Comparison of ENCODE assay signal across 19 cellular contexts in genomic region chr2:134229540-134229939, GRCh38. TPM values are rescaled to one million over a fixed set of nuclear protein-coding genes. Genes with fewer than 3 reads are reported as not detected.
DNase-seq lines count a peak whose midpoint lies in the region; ATAC-seq and TF ChIP-seq lines count a peak whose summit lies in the region.
"Had no signal": no experiment of that assay in that cellular context is flagged by ENCODE, and none has a peak within 500 bp of the region (broad histone marks: within the 10 kb centered on the region; RNA-seq: fewer than 3 reads in every experiment).

No MANE protein-coding gene starts in this region.

- no peaks in the 10 kb centered on the region for H3K27me3 Mint-ChIP-seq in activated CD4-positive, alpha-beta memory T cell treated with anti-CD3 and anti-CD28 coated beads for 36 hours
- H3K27me3 Mint-ChIP-seq in activated CD4-positive, alpha-beta memory T cell treated with anti-CD3 and anti-CD28 coated beads, Interleukin-2, amount 10 ng/mL, durations not matched to agents 7 days and 5 days = no peaks in the 10 kb centered on the region
- no peaks in the 10 kb centered on the region for H3K27me3 Mint-ChIP-seq in CD4-positive, CD25-positive, alpha-beta regulatory T cell
- H3K27me3 Mint-ChIP-seq in T-helper 17 cell (no peaks in the 10 kb centered on the region), memory B cell (no peaks in the 10 kb centered on the region)

- H3K4me3 ChIP-seq in CD4-positive, CD25-positive, alpha-beta regulatory T cell (ENCODE audit: low read depth, low read length) = no peak overlapping the region
- no peak overlapping the region for H3K4me3 ChIP-seq in body of pancreas
- H3K4me3 ChIP-seq: GM23248 had no signal

- H3K36me3 ChIP-seq in CD4-positive, CD25-positive, alpha-beta regulatory T cell (ENCODE audit: control insufficient read depth, insufficient read depth, low read length) = no peaks in the 10 kb centered on the region
- H3K36me3 ChIP-seq in body of pancreas (replicated peaks in 1 of 2; ENCODE audit: insufficient read depth in 1 of 2, low read depth in 2 of 2) = no peaks in the 10 kb centered on the region

- no peak for DNase-seq in activated CD4-positive, alpha-beta memory T cell treated with anti-CD3 and anti-CD28 coated beads for 36 hours
- no peak for DNase-seq in activated CD4-positive, alpha-beta memory T cell treated with anti-CD3 and anti-CD28 coated beads, Interleukin-2, amount 10 ng/mL, durations not matched to agents 7 days and 5 days
- DNase-seq in CD4-positive, CD25-positive, alpha-beta regulatory T cell = no peak
- DNase-seq in T-helper 17 cell (no peak), memory B cell (ENCODE audit: low spot score in 2 of 2) (no peak), NCI-H2196 (lab: John Stamatoyannopoulos, UW; ENCODE audit: unreplicated experiment) (no peak), body of pancreas (no peak), C1 segment of cervical spinal cord (lab: John Stamatoyannopoulos, UW) (no peak)
- DNase-seq: 8988T, DND-41, GM23248, HCEC 1CT, NCI-H1105 treated with DMSO at 0.1 percent for 48 hours, NCI-H1694 treated with DMSO at 0.1 percent for 48 hours, NCI-H345, NCI-H526, SHP77 had no signal

- no peak for TF ChIP-seq POLR2A in body of pancreas (IDR thresholded peaks at IDR 0.05)

- H3K4me1 ChIP-seq in CD4-positive, CD25-positive, alpha-beta regulatory T cell (ENCODE audit: control insufficient read depth, insufficient read depth, low read length, poor library complexity, severe bottlenecking) = peaks cover 36% of the 10 kb centered on the region
- H3K4me1 ChIP-seq in body of pancreas = peaks cover 26% of the 10 kb centered on the region

- CTCF ChIA-PET in activated CD4-positive, alpha-beta memory T cell treated with anti-CD3 and anti-CD28 coated beads for 36 hours (lab: Charles Lee) = interaction anchor here (1.3 to 9.7 kb wide), 7 partner anchors 10 to 111 kb away, joined by 3 to 82 read pairs (median 6); no protein-coding TSS in a partner anchor
- CTCF ChIA-PET in activated CD4-positive, alpha-beta memory T cell treated with anti-CD3 and anti-CD28 coated beads, Interleukin-2, amount 10 ng/mL, durations not matched to agents 7 days and 5 days (lab: Charles Lee) = interaction anchor here (0.8 to 5.5 kb wide), 8 partner anchors 10 to 223 kb away, joined by 3 to 43 read pairs (median 4); no protein-coding TSS in a partner anchor

- peaks cover 18% of the 10 kb centered on the region for H3K9me3 Mint-ChIP-seq in activated CD4-positive, alpha-beta memory T cell treated with anti-CD3 and anti-CD28 coated beads for 36 hours
- H3K9me3 Mint-ChIP-seq in activated CD4-positive, alpha-beta memory T cell treated with anti-CD3 and anti-CD28 coated beads, Interleukin-2, amount 10 ng/mL, durations not matched to agents 7 days and 5 days = peaks cover 24% of the 10 kb centered on the region
- peaks cover 0 to 18% (median 2%) of the 10 kb centered on the region in 7 donors for H3K9me3 Mint-ChIP-seq in CD4-positive, CD25-positive, alpha-beta regulatory T cell
- peaks cover 3% of the 10 kb centered on the region for H3K9me3 Mint-ChIP-seq in memory B cell

- TF ChIP-seq CTCF in body of pancreas (IDR thresholded peaks at IDR 0.05) = no peak

- POLR2A ChIA-PET in activated CD4-positive, alpha-beta memory T cell treated with anti-CD3 and anti-CD28 coated beads for 36 hours (lab: Charles Lee) = no interaction called here
- POLR2A ChIA-PET in activated CD4-positive, alpha-beta memory T cell treated with anti-CD3 and anti-CD28 coated beads, Interleukin-2, amount 10 ng/mL, durations not matched to agents 7 days and 5 days (lab: Charles Lee) = interaction anchor here (4.4 kb wide), 1 partner anchor 11 kb away, joined by 21 read pairs; no protein-coding TSS in a partner anchor

- peaks cover 14% of the 10 kb centered on the region for H3K36me3 Mint-ChIP-seq in activated CD4-positive, alpha-beta memory T cell treated with anti-CD3 and anti-CD28 coated beads for 36 hours
- peaks cover 31% of the 10 kb centered on the region for H3K36me3 Mint-ChIP-seq in activated CD4-positive, alpha-beta memory T cell treated with anti-CD3 and anti-CD28 coated beads, Interleukin-2, amount 10 ng/mL, durations not matched to agents 7 days and 5 days (ENCODE audit: low read depth)
- peaks cover 11% of the 10 kb centered on the region for H3K36me3 Mint-ChIP-seq in CD4-positive, CD25-positive, alpha-beta regulatory T cell
- H3K36me3 Mint-ChIP-seq in T-helper 17 cell (ENCODE audit: low read depth) (peaks cover 5% of the 10 kb centered on the region), memory B cell (peaks cover 11% of the 10 kb centered on the region)

- no peaks in the 10 kb centered on the region for H3K27me3 ChIP-seq in CD4-positive, CD25-positive, alpha-beta regulatory T cell (ENCODE audit: control insufficient read depth, insufficient read depth, low read length)
- H3K27me3 ChIP-seq in body of pancreas = no peaks in the 10 kb centered on the region

- peaks cover 84% of the 10 kb centered on the region for H3K4me1 Mint-ChIP-seq in activated CD4-positive, alpha-beta memory T cell treated with anti-CD3 and anti-CD28 coated beads for 36 hours (ENCODE audit: low read depth)
- peaks cover 61% of the 10 kb centered on the region for H3K4me1 Mint-ChIP-seq in activated CD4-positive, alpha-beta memory T cell treated with anti-CD3 and anti-CD28 coated beads, Interleukin-2, amount 10 ng/mL, durations not matched to agents 7 days and 5 days
- H3K4me1 Mint-ChIP-seq in CD4-positive, CD25-positive, alpha-beta regulatory T cell = peaks cover 53 to 81% (median 66%) of the 10 kb centered on the region in 4 donors
- H3K4me1 Mint-ChIP-seq in T-helper 17 cell (peaks cover 65% of the 10 kb centered on the region), memory B cell (peaks cover 60% of the 10 kb centered on the region)

- H3K9me3 ChIP-seq in CD4-positive, CD25-positive, alpha-beta regulatory T cell (ENCODE audit: control insufficient read depth in 2 of 2, low read length in 2 of 2) = peaks cover 7 to 8% of the 10 kb centered on the region in 2 experiments
- H3K9me3 ChIP-seq in T-helper 17 cell (ENCODE audit: control insufficient read depth, low read length, poor library complexity, severe bottlenecking) (no peaks in the 10 kb centered on the region), body of pancreas (no peaks in the 10 kb centered on the region)

- WGBS in body of pancreas, 2 donors = 90 to 93% methylated on average over 2 of the region's 2 CpGs

- no peak for ATAC-seq in CD4-positive, CD25-positive, alpha-beta regulatory T cell (ENCODE audit: low read depth in 2 of 2)
- ATAC-seq in T-helper 17 cell = no peak
- ATAC-seq in memory B cell (ENCODE audit: low read depth) = no peak
- ATAC-seq in body of pancreas = no peak

- no peak overlapping the region for H3K27ac ChIP-seq in CD4-positive, CD25-positive, alpha-beta regulatory T cell (ENCODE audit: insufficient read depth, low read length, poor library complexity, severe bottlenecking)
- H3K27ac ChIP-seq in body of pancreas = no peak overlapping the region
- H3K27ac ChIP-seq: GM23248, HL-60 had no signal

- H3K27ac Mint-ChIP-seq in activated CD4-positive, alpha-beta memory T cell treated with anti-CD3 and anti-CD28 coated beads for 36 hours = peak overlapping the region; percentile 24
- no peak overlapping the region for H3K27ac Mint-ChIP-seq in activated CD4-positive, alpha-beta memory T cell treated with anti-CD3 and anti-CD28 coated beads, Interleukin-2, amount 10 ng/mL, durations not matched to agents 7 days and 5 days
- H3K27ac Mint-ChIP-seq in CD4-positive, CD25-positive, alpha-beta regulatory T cell = peak overlapping the region in 2 of 3 donors; percentile 1 to 15
- H3K27ac Mint-ChIP-seq in T-helper 17 cell (peak overlapping the region; percentile 91), memory B cell (peak overlapping the region; percentile 6)
- H3K27ac Mint-ChIP-seq: CD14-positive monocyte had no signal

- intact Hi-C loops in activated CD4-positive, alpha-beta memory T cell treated with anti-CD3 and anti-CD28 coated beads for 36 hours (cut with micrococcal nuclease) = no loop called here
- intact Hi-C loops in body of pancreas (cut with DNase I) = no loop called here

- no peak overlapping the region for H3K4me3 Mint-ChIP-seq in activated CD4-positive, alpha-beta memory T cell treated with anti-CD3 and anti-CD28 coated beads for 36 hours
- no peak overlapping the region for H3K4me3 Mint-ChIP-seq in activated CD4-positive, alpha-beta memory T cell treated with anti-CD3 and anti-CD28 coated beads, Interleukin-2, amount 10 ng/mL, durations not matched to agents 7 days and 5 days
- peak overlapping the region in 2 of 4 donors; percentile 2 to 13 for H3K4me3 Mint-ChIP-seq in CD4-positive, CD25-positive, alpha-beta regulatory T cell
- H3K4me3 Mint-ChIP-seq in T-helper 17 cell = no peak overlapping the region
- no peak overlapping the region for H3K4me3 Mint-ChIP-seq in memory B cell
- H3K4me3 Mint-ChIP-seq: CD14-positive monocyte had no signal

RNA-seq across cellular contexts. Expression of gene MGAT5, which starts 24.3 kb away (rescaled TPM):
- 10 to 100 TPM; 33.6 to 38.3 TPM for total RNA-seq in activated CD4-positive, alpha-beta memory T cell treated with anti-CD3 and anti-CD28 coated beads for 36 hours
- 10 to 100 TPM; 44.5 to 44.9 TPM for total RNA-seq in activated CD4-positive, alpha-beta memory T cell treated with anti-CD3 and anti-CD28 coated beads, Interleukin-2, amount 10 ng/mL, durations not matched to agents 7 days and 5 days
- 68.8 TPM for total RNA-seq in CD4-positive, CD25-positive, alpha-beta regulatory T cell
- 1 to 10 TPM; 3.6 to 7.2 (median 6.3) TPM for polyA plus RNA-seq in CD4-positive, CD25-positive, alpha-beta regulatory T cell
- 100 to 1,000 TPM; 120 to 127 TPM for total RNA-seq in T-helper 17 cell
- total RNA-seq in body of pancreas = 10 to 100 TPM; 15.8 to 16.3 TPM
